8 cellular contexts compared by ENCODE assay signal in the genomic region with DNA sequence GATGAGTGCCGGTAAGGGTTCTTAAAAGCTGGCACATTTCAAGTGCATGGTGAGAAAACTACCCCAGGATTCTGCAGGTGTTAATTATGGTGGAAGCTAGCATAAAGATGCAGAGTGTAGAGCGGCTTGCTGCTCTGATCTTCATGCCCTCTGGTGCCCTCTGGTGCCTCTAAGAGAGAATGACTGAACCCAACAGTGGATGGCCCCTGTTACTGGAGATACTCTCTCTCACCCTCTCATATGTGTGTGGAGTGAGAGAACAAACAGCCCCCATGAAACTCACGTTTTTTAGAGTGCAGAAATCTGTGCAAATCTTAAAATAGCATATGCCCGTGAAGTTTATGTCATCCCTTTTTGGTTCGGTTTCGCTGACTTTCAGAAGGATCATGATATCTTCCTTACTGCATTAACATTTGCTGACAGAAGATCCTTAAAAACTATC.
DNase-seq lines count a peak whose midpoint lies in the region; ATAC-seq and TF ChIP-seq lines count a peak whose summit lies in the region.

No MANE protein-coding gene starts in this region.

- peak; percentile 38 for DNase-seq in DMS114 treated with DMSO at 0.1 percent for 48 hours (lab: John Stamatoyannopoulos, UW; ENCODE audit: unreplicated experiment)
- peak; percentile 28 for DNase-seq in NCI-H774 (lab: John Stamatoyannopoulos, UW)
- peak; percentile 49 for DNase-seq in activated CD4-positive, alpha-beta memory T cell treated with anti-CD3 and anti-CD28 coated beads for 36 hours
- DNase-seq in epithelial cell of proximal tubule (ENCODE audit: low read depth) = peak; percentile 9
- peak; percentile 9 for DNase-seq in naive B cell
- DNase-seq in suprapubic skin (ENCODE audit: low spot score in 2 of 2) = no peak

- H3K4me1 ChIP-seq in suprapubic skin = no peaks in the 10 kb centered on the region

- WGBS in suprapubic skin = 44% methylated on average over 6 of the region's 6 CpGs

- H3K4me1 Mint-ChIP-seq in activated CD4-positive, alpha-beta memory T cell treated with anti-CD3 and anti-CD28 coated beads for 36 hours (ENCODE audit: low read depth) = no peaks in the 10 kb centered on the region
- no peaks in the 10 kb centered on the region for H3K4me1 Mint-ChIP-seq in naive B cell

- H3K4me3 Mint-ChIP-seq in activated CD4-positive, alpha-beta memory T cell treated with anti-CD3 and anti-CD28 coated beads for 36 hours = no peak overlapping the region
- no peak overlapping the region for H3K4me3 Mint-ChIP-seq in naive B cell

- no peak overlapping the region for H3K27ac Mint-ChIP-seq in activated CD4-positive, alpha-beta memory T cell treated with anti-CD3 and anti-CD28 coated beads for 36 hours
- no peak overlapping the region for H3K27ac Mint-ChIP-seq in naive B cell

- H3K4me3 ChIP-seq in epithelial cell of proximal tubule (ENCODE audit: low read depth, low read length) (no peak overlapping the region), suprapubic skin (no peak overlapping the region)

- H3K9me3 Mint-ChIP-seq in activated CD4-positive, alpha-beta memory T cell treated with anti-CD3 and anti-CD28 coated beads for 36 hours = no peaks in the 10 kb centered on the region
- no peaks in the 10 kb centered on the region for H3K9me3 Mint-ChIP-seq in naive B cell

- POLR2A ChIA-PET in activated CD4-positive, alpha-beta memory T cell treated with anti-CD3 and anti-CD28 coated beads for 36 hours (lab: Charles Lee) = interaction anchor here (0.8 kb wide), 1 partner anchor 8 kb away, joined by 3 read pairs; no protein-coding TSS in a partner anchor

- TF ChIP-seq EP300 in suprapubic skin (IDR thresholded peaks at IDR 0.05) = no peak

- H3K36me3 Mint-ChIP-seq in activated CD4-positive, alpha-beta memory T cell treated with anti-CD3 and anti-CD28 coated beads for 36 hours = no peaks in the 10 kb centered on the region
- no peaks in the 10 kb centered on the region for H3K36me3 Mint-ChIP-seq in naive B cell

- no peak for TF ChIP-seq POLR2A in suprapubic skin (IDR thresholded peaks at IDR 0.05)

- ATAC-seq in GM21360 (IDR thresholded peaks at IDR 0.05; ENCODE audit: unreplicated experiment) = peak; percentile 97
- peak; percentile 77 for ATAC-seq in HG03558 (IDR thresholded peaks at IDR 0.05; ENCODE audit: extremely low read depth, unreplicated experiment)
- ATAC-seq in naive B cell (ENCODE audit: low read depth in 2 of 2) = peak; percentile 63 to 66

- H3K9me3 ChIP-seq in suprapubic skin = no peaks in the 10 kb centered on the region

- peaks cover 3% of the 10 kb centered on the region for H3K27me3 Mint-ChIP-seq in activated CD4-positive, alpha-beta memory T cell treated with anti-CD3 and anti-CD28 coated beads for 36 hours
- H3K27me3 Mint-ChIP-seq in naive B cell = peaks cover 12 to 31% (median 13%) of the 10 kb centered on the region in 3 donors

- H3K27me3 ChIP-seq in suprapubic skin = no peaks in the 10 kb centered on the region

- peak; percentile 90 for TF ChIP-seq CTCF in epithelial cell of proximal tubule (conservative IDR thresholded peaks at IDR 0.05; ENCODE audit: low read depth, low read length)
- peak; percentile 23 to 69 for TF ChIP-seq CTCF in suprapubic skin (IDR thresholded peaks at IDR 0.05)

- H3K36me3 ChIP-seq in suprapubic skin = no peaks in the 10 kb centered on the region

- CTCF ChIA-PET in activated CD4-positive, alpha-beta memory T cell treated with anti-CD3 and anti-CD28 coated beads for 36 hours (lab: Charles Lee) = interaction anchor here (0.5 to 4.7 kb wide), 11 partner anchors 9 to 761 kb away, joined by 3 to 37 read pairs (median 4); no protein-coding TSS in a partner anchor

- no peak overlapping the region for H3K27ac ChIP-seq in suprapubic skin

- intact Hi-C loops in activated CD4-positive, alpha-beta memory T cell treated with anti-CD3 and anti-CD28 coated beads for 36 hours (cut with micrococcal nuclease) = loop anchor here (1.0 to 2.0 kb wide), 3 partner anchors 373 to 759 kb away; no protein-coding TSS in a partner anchor

Comparison
In these comparisons a context has a peak if more than half of its experiments do, and no peak if none do; other contexts are left out.
1. DNase-seq: peak in DMS114 treated with DMSO at 0.1 percent for 48 hours (single experiment), NCI-H774 (single experiment), activated CD4-positive, alpha-beta memory T cell treated with anti-CD3 and anti-CD28 coated beads for 36 hours (single experiment), epithelial cell of proximal tubule (single experiment) and naive B cell (single experiment); none in suprapubic skin (0 of 2).
2. Peak in every context shown above with its lines, with median percentiles within 50 percentile points of each other: ATAC-seq.